Comparison of ENCODE assay signal across 23 cellular contexts in genomic region chr19:23401086-23401485, GRCh38.
"Had no signal": no experiment of that assay in that cellular context is flagged by ENCODE, and none has a peak within 500 bp of the region (broad histone marks: within the 10 kb centered on the region; RNA-seq: fewer than 3 reads in every experiment).

No MANE protein-coding gene starts in this region.

- H3K27me3 ChIP-seq: MG63, SJCRH30 had no signal

- H3K9me3 ChIP-seq: MG63, SJCRH30 had no signal

- DNase-seq: IMR-90, Karpas-422, KG1, MG63, NCI-H1092 treated with DMSO at 0.1 percent for 48 hours, NCI-H1436, NCI-H187, NCI-H2029, NCI-H2081 treated with DMSO at 0.1 percent for 48 hours, NCI-H2171, NCI-H226, NCI-H446, NCI-H510A, NCI-H524 treated with DMSO at 0.1 percent for 48 hours, NCI-H69, NCI-H774, PC-3, SHP77 treated with DMSO at 0.1 percent for 48 hours, SJCRH30 had no signal

- H3K36me3 ChIP-seq: MG63, SJCRH30 had no signal

- ATAC-seq: HepG2, Panc1, PC-3, Right ventricle myocardium inferior, SK-N-SH treated with all-trans-retinoic acid at 6 μM for 48 hours had no signal

- H3K27ac ChIP-seq: SJCRH30 had no signal

- H3K4me3 ChIP-seq: MG63, SJCRH30 had no signal

- H3K4me1 ChIP-seq: SJCRH30 had no signal
